In the genomic region with DNA sequence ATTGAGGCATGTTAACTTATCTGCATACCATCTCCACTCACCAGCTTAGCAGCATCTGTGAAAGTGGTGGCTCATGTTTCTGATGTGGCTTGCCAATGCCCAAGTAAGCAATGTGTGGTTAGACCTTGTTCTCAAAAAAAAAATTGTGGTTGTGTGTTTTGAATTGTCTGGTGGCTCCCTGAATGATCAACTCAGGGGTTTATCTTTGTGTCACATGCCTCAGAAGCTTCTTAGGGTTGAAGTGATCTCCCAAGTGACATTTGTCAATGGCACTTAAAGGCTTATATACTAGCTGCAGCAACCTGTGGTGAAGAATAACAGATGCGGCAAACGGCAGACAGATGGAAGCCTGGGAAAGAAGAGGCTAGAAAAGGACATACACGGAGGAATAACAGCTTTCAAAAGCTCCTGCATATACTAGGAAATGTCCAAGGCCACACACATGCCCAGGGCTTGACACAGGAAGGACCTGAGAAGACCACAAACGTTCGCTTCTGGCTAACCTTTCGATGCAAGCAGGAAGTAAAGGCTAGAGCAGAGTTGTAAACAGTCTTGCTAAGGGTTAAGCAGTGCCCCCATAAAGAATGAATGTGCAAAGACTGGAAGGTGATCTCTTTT, we compare ENCODE assay signal across 8 cellular contexts. TPM values are rescaled to one million over a fixed set of nuclear protein-coding genes. Genes with fewer than 3 reads are reported as not detected.
A peak's percentile ranks its signal among the peaks of the same experiment; 100 is the strongest.
DNase-seq lines count a peak whose midpoint lies in the region; ATAC-seq, FAIRE-seq and TF ChIP-seq lines count a peak whose summit lies in the region.

No MANE protein-coding gene starts in this region.

- H3K36me3 Mint-ChIP-seq in CD4-positive, CD25-positive, alpha-beta regulatory T cell, result no peaks in the 10 kb centered on the region

- peaks cover 19 to 42% (median 26%) of the 10 kb centered on the region in 4 donors for H3K4me1 Mint-ChIP-seq in CD4-positive, CD25-positive, alpha-beta regulatory T cell

- CTCF ChIA-PET in endothelial cell of umbilical vein (lab: Charles Lee), result interaction anchor here (1.0 to 1.5 kb wide), 3 partner anchors 8 to 542 kb away, joined by 3 read pairs; no protein-coding TSS in a partner anchor

- H3K4me3 Mint-ChIP-seq in CD4-positive, CD25-positive, alpha-beta regulatory T cell, result peak overlapping the region; percentile 7 to 45 (median 18)

- dilution Hi-C loops in endothelial cell of umbilical vein (cut with MboI; ENCODE audit: extremely low pct_ligation_motif_present, low sequenced_read_pairs), result no loop called here

- no peak overlapping the region for H3K4me2 ChIP-seq in endothelial cell of umbilical vein (ENCODE audit: insufficient read depth, low read length)

- no peak for TF ChIP-seq POLR2A in endothelial cell of umbilical vein (IDR thresholded peaks at IDR 0.05; ENCODE audit: low read depth, low read length)

- peak overlapping the region; percentile 52 for H2AFZ ChIP-seq in endothelial cell of umbilical vein (ENCODE audit: low read depth, low read length)

- peaks cover 19% of the 10 kb centered on the region for H3K4me1 ChIP-seq in CD4-positive, CD25-positive, alpha-beta regulatory T cell (ENCODE audit: control insufficient read depth, insufficient read depth, low read length, poor library complexity, severe bottlenecking)
- H3K4me1 ChIP-seq in endothelial cell of umbilical vein (ENCODE audit: control insufficient read depth, extremely low read depth, insufficient read depth, low read length) (peaks cover 6% of the 10 kb centered on the region), heart right ventricle (peaks cover 0 to 9% (median 0%) of the 10 kb centered on the region in 9 donors)

- POLR2A ChIA-PET in endothelial cell of umbilical vein (lab: Charles Lee), result no interaction called here

- TF ChIP-seq CTCF in endothelial cell of umbilical vein (IDR thresholded peaks at IDR 0.05; ENCODE audit: extremely low read depth in 1 of 2, insufficient read depth in 1 of 2, low read depth in 1 of 2, low read length in 2 of 2) (no peak), heart right ventricle (IDR thresholded peaks at IDR 0.05) (no peak)

- 44 to 50% methylated on average over 6 of the region's 6 CpGs for WGBS in heart right ventricle, 2 donors

- intact Hi-C loops in endothelial cell of umbilical vein (cut with micrococcal nuclease) (no loop called here), heart right ventricle (cut with DNase I) (loop anchor here in 2 of 10 donors (10.0 kb wide), 2 partner anchors 151 to 241 kb away; no protein-coding TSS in a partner anchor)

- no peaks in the 10 kb centered on the region for H3K9me1 ChIP-seq in endothelial cell of umbilical vein (replicated peaks; ENCODE audit: control insufficient read depth, extremely low read depth, insufficient read depth, low read length)

- H3K9me3 ChIP-seq in CD4-positive, CD25-positive, alpha-beta regulatory T cell (ENCODE audit: control insufficient read depth in 2 of 2, low read length in 2 of 2), result no peaks in the 10 kb centered on the region
- H3K9me3 ChIP-seq in endothelial cell of umbilical vein (replicated peaks; ENCODE audit: control insufficient read depth, insufficient read depth, low read length), result no peaks in the 10 kb centered on the region
- peaks cover 0 to 22% (median 0%) of the 10 kb centered on the region in 11 donors for H3K9me3 ChIP-seq in heart right ventricle

- H3K9me3 Mint-ChIP-seq in CD4-positive, CD25-positive, alpha-beta regulatory T cell, result peaks cover 0 to 15% (median 0%) of the 10 kb centered on the region in 7 donors

- no peaks in the 10 kb centered on the region for H3K36me3 ChIP-seq in CD4-positive, CD25-positive, alpha-beta regulatory T cell (ENCODE audit: control insufficient read depth, insufficient read depth, low read length)
- H3K36me3 ChIP-seq in endothelial cell of umbilical vein (ENCODE audit: control insufficient read depth in 2 of 2, extremely low read depth in 1 of 2, insufficient read depth in 2 of 2, low read length in 2 of 2) (no peaks in the 10 kb centered on the region), heart right ventricle (no peaks in the 10 kb centered on the region)

- H3K27me3 Mint-ChIP-seq in CD4-positive, CD25-positive, alpha-beta regulatory T cell, result peaks cover 77% of the 10 kb centered on the region

- no peak overlapping the region for H3K9ac ChIP-seq in endothelial cell of umbilical vein (replicated peaks; ENCODE audit: extremely low read depth, insufficient read depth, low read length)

- FAIRE-seq in endothelial cell of umbilical vein (lab: Jason Lieb, UNC), result peak; percentile 59

- ATAC-seq in CD4-positive, CD25-positive, alpha-beta regulatory T cell (ENCODE audit: low read depth in 2 of 2), result peak; percentile 87 to 91
- ATAC-seq in GM19438 (IDR thresholded peaks at IDR 0.05; ENCODE audit: low read depth, unreplicated experiment) (peak; percentile 90), HG03460 (IDR thresholded peaks at IDR 0.05; ENCODE audit: unreplicated experiment) (peak; percentile 95), heart right ventricle (no peak)

- DNase-seq in CD4-positive, CD25-positive, alpha-beta regulatory T cell, result peak in 2 of 3 donors; percentile 77 to 86
- peak; percentile 47 for DNase-seq in UCSD-AML1 (lab: John Stamatoyannopoulos, UW; ENCODE audit: unreplicated experiment)
- peak; percentile 40 for DNase-seq in endothelial cell of umbilical vein (ENCODE audit: low read depth, low spot score)
- DNase-seq in COLO829 (ENCODE audit: low spot score), result no peak
- DNase-seq in NCI-H1048 (lab: John Stamatoyannopoulos, UW), result no peak
- no peak for DNase-seq in heart right ventricle

- peak overlapping the region; percentile 39 for H3K4me3 ChIP-seq in CD4-positive, CD25-positive, alpha-beta regulatory T cell (ENCODE audit: low read depth, low read length)
- H3K4me3 ChIP-seq in endothelial cell of umbilical vein (replicated peaks in 1 of 3; ENCODE audit: insufficient read depth in 1 of 3, low read depth in 1 of 3, low read length in 3 of 3), result no peak overlapping the region
- no peak overlapping the region for H3K4me3 ChIP-seq in heart right ventricle

- peaks cover 22% of the 10 kb centered on the region for H3K27me3 ChIP-seq in CD4-positive, CD25-positive, alpha-beta regulatory T cell (ENCODE audit: control insufficient read depth, insufficient read depth, low read length)
- H3K27me3 ChIP-seq in endothelial cell of umbilical vein (ENCODE audit: control insufficient read depth in 2 of 2, insufficient read depth in 2 of 2, low read length in 2 of 2), result no peaks in the 10 kb centered on the region
- H3K27me3 ChIP-seq in heart right ventricle, result no peaks in the 10 kb centered on the region

- no peaks in the 10 kb centered on the region for H4K20me1 ChIP-seq in endothelial cell of umbilical vein (replicated peaks; ENCODE audit: control insufficient read depth, extremely low read depth, insufficient read depth, low read length)

- H3K27ac ChIP-seq in CD4-positive, CD25-positive, alpha-beta regulatory T cell (ENCODE audit: insufficient read depth, low read length, poor library complexity, severe bottlenecking), result no peak overlapping the region
- H3K27ac ChIP-seq in endothelial cell of umbilical vein (ENCODE audit: insufficient read depth, low read depth, low read length) (no peak overlapping the region), heart right ventricle (no peak overlapping the region)

- peak overlapping the region in 2 of 3 donors; percentile 23 to 62 for H3K27ac Mint-ChIP-seq in CD4-positive, CD25-positive, alpha-beta regulatory T cell

- BruUV-seq in endothelial cell of umbilical vein (replicated peaks; lab: Mats Ljungman, UMichigan), result no TSS peak

- H3K79me2 ChIP-seq in endothelial cell of umbilical vein (ENCODE audit: control insufficient read depth, insufficient read depth, low read length), result no peaks in the 10 kb centered on the region

TF ChIP-seq in endothelial cell of umbilical vein, 7 proteins besides CTCF, POLR2A, EP300 and RAD21:
- no peak for TF ChIP-seq FOS (IDR thresholded peaks at IDR 0.05; ENCODE audit: borderline replicate concordance, insufficient read depth, low read length)
- TF ChIP-seq EZH2 (IDR thresholded peaks at IDR 0.05; ENCODE audit: borderline replicate concordance, low read depth, low read length, severe bottlenecking), result no peak
- TF ChIP-seq GATA2 (IDR thresholded peaks at IDR 0.05; ENCODE audit: insufficient read depth, insufficient read length, low read depth, low read length), result no peak
- TF ChIP-seq POLR2AphosphoS5 (IDR thresholded peaks at IDR 0.05; ENCODE audit: insufficient read depth, low read depth, low read length), result no peak
- TF ChIP-seq, protein P1, sequence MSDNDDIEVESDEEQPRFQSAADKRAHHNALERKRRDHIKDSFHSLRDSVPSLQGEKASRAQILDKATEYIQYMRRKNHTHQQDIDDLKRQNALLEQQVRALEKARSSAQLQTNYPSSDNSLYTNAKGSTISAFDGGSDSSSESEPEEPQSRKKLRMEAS (IDR thresholded peaks at IDR 0.05; ENCODE audit: insufficient read depth, insufficient read length), result no peak

RNA-seq across cellular contexts. Expression of gene FSD1L, which starts 42.2 kb away (rescaled TPM):
- 1.6 TPM for total RNA-seq in CD4-positive, CD25-positive, alpha-beta regulatory T cell
- 1 to 10 TPM in 1 of 4 donors, under 1 TPM in 3; 0.45 to 1.4 (median 0.70) TPM for polyA plus RNA-seq in CD4-positive, CD25-positive, alpha-beta regulatory T cell
- total RNA-seq in endothelial cell of umbilical vein, result 7.5 and 8.5 TPM in 2 replicates
- polyA plus RNA-seq in endothelial cell of umbilical vein, result 0.53 and 0.69 TPM in 2 replicates
- polyA plus RNA-seq in endothelial cell of umbilical vein (2011; cell fraction: cytosol; rRNA removed), result 0.66 and 0.70 TPM in 2 replicates
- polyA plus RNA-seq in endothelial cell of umbilical vein (2011; cell fraction: nucleus; rRNA removed), result 6.1 and 8.5 TPM in 2 replicates
- polyA plus RNA-seq in endothelial cell of umbilical vein (2012), result 2.5 and 2.8 TPM in 2 replicates
- polyA minus RNA-seq in endothelial cell of umbilical vein, result 3.0 and 3.2 TPM in 2 replicates
- polyA minus RNA-seq in endothelial cell of umbilical vein (2011; cell fraction: cytosol; rRNA and poly(A)+ RNA removed), result 1.2 TPM
- 16.7 and 25.3 TPM in 2 replicates for polyA minus RNA-seq in endothelial cell of umbilical vein (2011; cell fraction: nucleus; rRNA and poly(A)+ RNA removed)
- 10 to 100 TPM in 4 of 10 donors, 1 to 10 TPM in 6; 4.2 to 16.3 (median 8.8) TPM for total RNA-seq in heart right ventricle
- 1 to 10 TPM; 1.1 to 2.7 TPM for polyA plus RNA-seq in heart right ventricle

Comparison
In these comparisons a context has a peak if more than half of its experiments do, and no peak if none do; other contexts are left out.
1. ATAC-seq: peak in CD4-positive, CD25-positive, alpha-beta regulatory T cell (2 of 2), GM19438 (single experiment) and HG03460 (single experiment); none in heart right ventricle (0 of 8).
2. DNase-seq: peak in CD4-positive, CD25-positive, alpha-beta regulatory T cell (2 of 3), UCSD-AML1 (single experiment) and endothelial cell of umbilical vein (single experiment); none in COLO829 (single experiment), NCI-H1048 (single experiment) and heart right ventricle (0 of 2).